19 cellular contexts compared by ENCODE assay signal in genomic region chr7:7237201-7237977, GRCh38. TPM values are rescaled to one million over a fixed set of nuclear protein-coding genes. Genes with fewer than 3 reads are reported as not detected.
A peak's percentile ranks its signal among the peaks of the same experiment; 100 is the strongest.
DNase-seq lines count a peak whose midpoint lies in the region; ATAC-seq and TF ChIP-seq lines count a peak whose summit lies in the region.
"Had no signal": no experiment of that assay in that cellular context is flagged by ENCODE, and none has a peak within 500 bp of the region (broad histone marks: within the 10 kb centered on the region; RNA-seq: fewer than 3 reads in every experiment).

No MANE protein-coding gene starts in this region.

- TF ChIP-seq POLR2A in spleen (IDR thresholded peaks at IDR 0.05), result no peak

- H3K9me3 Mint-ChIP-seq in immature natural killer cell, result no peaks in the 10 kb centered on the region
- H3K9me3 Mint-ChIP-seq: IgD-negative memory B cell, memory B cell had no signal

- H3K27ac Mint-ChIP-seq in immature natural killer cell, result peak overlapping the region; percentile 77 to 92 (median 89)

- TF ChIP-seq CTCF in HEK293 (tag by site-specific recombination; IDR thresholded peaks at IDR 0.05) (no peak), spleen (IDR thresholded peaks at IDR 0.05 in 8 of 11, conservative IDR thresholded peaks at IDR 0.05 in 3 of 11) (no peak), right atrium auricular region (IDR thresholded peaks at IDR 0.05) (no peak)

- peak; percentile 21 for DNase-seq in amniotic epithelial cell (ENCODE audit: low read depth)
- DNase-seq in immature natural killer cell, result peak; percentile 41 to 55 (median 47)
- DNase-seq in spleen, result no peak
- DNase-seq in GM19238 (ENCODE audit: insufficient read length, low spot score), result no peak
- DNase-seq in right atrium auricular region (ENCODE audit: low spot score), result no peak
- DNase-seq: activated CD4-positive, alpha-beta T cell treated with anti-CD3 and anti-CD28 coated beads, Interleukin-2, amount 50 U/mL, for 1 hour; activated naive CD4-positive, alpha-beta T cell treated with anti-CD3 and anti-CD28 coated beads, Interleukin-2, amount 50 U/mL, for 16 hours; EL; heart left ventricle; NCI-H748 treated with DMSO at 0.1 percent for 48 hours; sigmoid colon; stimulated activated CD4-positive, alpha-beta T cell treated with anti-CD3 and anti-CD28 coated beads, Interleukin-2, amount 100 ng/mL, for 48 hours had no signal

- 71 to 90% (median 75%) methylated on average over 4 of the region's 4 CpGs for WGBS in spleen, 5 donors

- H3K4me1 Mint-ChIP-seq in immature natural killer cell, result peaks cover 19 to 55% of the 10 kb centered on the region in 2 donors

- no peak overlapping the region for H3K27ac ChIP-seq in HEK293 (ENCODE audit: extremely low read depth, low read depth, low read length)
- H3K27ac ChIP-seq in spleen, result peak overlapping the region in 5 of 8 donors; percentile 5 to 29 (median 13)
- no peak overlapping the region for H3K27ac ChIP-seq in right atrium auricular region
- H3K27ac ChIP-seq: breast epithelium, heart left ventricle, neutrophil had no signal

- POLR2A ChIA-PET in HEK293 (lab: Yijun Ruan, JAX), result no interaction called here

- ATAC-seq in HG02678 (IDR thresholded peaks at IDR 0.05; ENCODE audit: unreplicated experiment), result no peak
- ATAC-seq: heart left ventricle, Panc1 had no signal

- H3K27me3 ChIP-seq in spleen (replicated peaks in 1 of 7) (no peaks in the 10 kb centered on the region), right atrium auricular region (no peaks in the 10 kb centered on the region)
- H3K27me3 ChIP-seq: breast epithelium, heart left ventricle, neutrophil, sigmoid colon had no signal

- H3K36me3 Mint-ChIP-seq in immature natural killer cell, result peaks cover 7 to 22% (median 9%) of the 10 kb centered on the region in 3 donors

- H3K36me3 ChIP-seq in HEK293 (ENCODE audit: control insufficient read depth in 2 of 2, insufficient read depth in 1 of 2, low read length in 2 of 2) (peaks cover 0 to 4% of the 10 kb centered on the region in 2 experiments; a peak in 1 of 3 replicates), spleen (peaks cover 0 to 73% (median 22%) of the 10 kb centered on the region in 6 donors), right atrium auricular region (peaks cover 4% of the 10 kb centered on the region)
- H3K36me3 ChIP-seq: breast epithelium had no signal

- peaks cover 2% of the 10 kb centered on the region; the same call in 1 of the 2 replicates for H3K4me1 ChIP-seq in HEK293 (ENCODE audit: control insufficient read depth, insufficient read depth, low read length)
- H3K4me1 ChIP-seq in spleen, result peaks cover 0 to 15% (median 2%) of the 10 kb centered on the region in 6 donors
- no peaks in the 10 kb centered on the region for H3K4me1 ChIP-seq in right atrium auricular region
- H3K4me1 ChIP-seq: breast epithelium had no signal

- H3K4me3 ChIP-seq in HEK293 (ENCODE audit: low read depth, low read length) (no peak overlapping the region), spleen (no peak overlapping the region), right atrium auricular region (no peak overlapping the region)
- H3K4me3 ChIP-seq: breast epithelium, heart left ventricle, sigmoid colon had no signal

- CTCF ChIA-PET in HEK293 (lab: Yijun Ruan, JAX), result interaction anchor here (0.5 kb wide), 1 partner anchor 73 kb away, joined by 3 read pairs; no protein-coding TSS in a partner anchor

- intact Hi-C loops in spleen (cut with DNase I; ENCODE audit: low total_unique reads), result no loop called here

- peak overlapping the region in 4 of 5 donors; percentile 47 to 57 (median 56) for H3K4me3 Mint-ChIP-seq in immature natural killer cell
- H3K4me3 Mint-ChIP-seq: memory B cell had no signal

- H3K27me3 Mint-ChIP-seq in immature natural killer cell (ENCODE audit: low read depth in 3 of 3), result peaks cover 0 to 1% (median 0%) of the 10 kb centered on the region in 3 donors
- H3K27me3 Mint-ChIP-seq: IgD-negative memory B cell, memory B cell had no signal

- H3K9me3 ChIP-seq in HEK293 (ENCODE audit: control insufficient read depth, insufficient read depth, low read depth, low read length) (no peaks in the 10 kb centered on the region), spleen (no peaks in the 10 kb centered on the region), right atrium auricular region (no peaks in the 10 kb centered on the region)
- H3K9me3 ChIP-seq: breast epithelium, heart left ventricle, neutrophil, sigmoid colon had no signal

TF ChIP-seq in HEK293, 187 proteins besides CTCF, POLR2A, EP300 and RAD21:
- TF ChIP-seq PRDM6 (tag by site-specific recombination; IDR thresholded peaks at IDR 0.05), result 0 out of 2 replicates have a peak, but pooled peaks have one; percentile 22
- no peak for TF ChIP-seq ZNF341 (tag by site-specific recombination; IDR thresholded peaks at IDR 0.05; ENCODE audit: low read depth)

RNA-seq across cellular contexts. Expression of gene C1GALT1, which starts 55.0 kb away (rescaled TPM):
- polyA plus RNA-seq in immature natural killer cell (10 to 100 TPM; 56.8 to 83.9 (median 59.4) TPM), spleen (1 to 10 TPM; 6.9 to 9.2 (median 7.9) TPM)
- total RNA-seq in spleen (10 to 100 TPM; 36.9 to 61.2 (median 43.3) TPM), right atrium auricular region (10 to 100 TPM; 21.1 to 25.1 TPM)

Comparison
In these comparisons a context has a peak if more than half of its experiments do, and no peak if none do; other contexts are left out.
1. H3K27ac ChIP-seq: peak in spleen (5 of 8); none in HEK293 (single experiment) and right atrium auricular region (0 of 2).
2. DNase-seq: peak in amniotic epithelial cell (single experiment) and immature natural killer cell (3 of 3); none in spleen (single experiment), GM19238 (single experiment) and right atrium auricular region (single experiment).